Comparison of ENCODE assay signal across 16 cellular contexts in the genomic region with DNA sequence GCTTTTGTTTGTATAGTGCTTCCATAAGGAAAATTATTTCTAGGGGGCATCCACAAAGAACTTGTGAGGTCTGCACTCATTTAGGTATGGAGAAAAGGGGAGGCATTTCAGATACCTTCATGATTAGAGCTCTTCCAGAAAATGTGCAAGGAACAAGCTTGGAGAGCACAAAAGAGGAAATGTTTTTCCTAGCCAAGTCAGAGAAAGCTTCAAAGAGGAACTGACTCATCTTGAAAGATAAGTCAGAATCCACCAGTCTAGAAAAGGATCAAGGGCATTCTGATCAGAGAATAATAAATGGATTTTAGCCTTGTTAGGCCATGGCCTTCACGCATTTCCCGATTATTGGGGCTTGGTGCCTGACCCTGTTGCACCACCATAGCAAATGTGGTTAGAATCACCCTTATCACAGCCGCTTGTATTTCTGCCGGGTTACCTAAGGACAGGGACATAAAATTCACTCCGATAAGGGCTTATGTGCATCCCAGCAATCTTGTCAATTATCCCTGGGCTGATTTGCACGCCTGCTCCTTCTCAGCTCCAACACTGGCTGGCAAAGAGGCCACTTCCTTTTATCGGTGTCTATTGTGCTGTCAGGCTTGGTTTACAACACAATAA.
DNase-seq lines count a peak whose midpoint lies in the region; ATAC-seq and TF ChIP-seq lines count a peak whose summit lies in the region.
"Had no signal": no experiment of that assay in that cellular context is flagged by ENCODE, and none has a peak within 500 bp of the region (broad histone marks: within the 10 kb centered on the region; RNA-seq: fewer than 3 reads in every experiment).

No MANE protein-coding gene starts in this region.

- no peaks in the 10 kb centered on the region for H3K4me1 ChIP-seq in vagina
- H3K4me1 ChIP-seq: A549, upper lobe of left lung had no signal

- TF ChIP-seq CTCF in vagina (IDR thresholded peaks at IDR 0.05): no peak

- DNase-seq in NCI-H345 (lab: John Stamatoyannopoulos, UW) (peak; percentile 34), NCI-H345 treated with DMSO at 0.1 percent for 48 hours (lab: John Stamatoyannopoulos, UW; ENCODE audit: unreplicated experiment) (no peak), NCI-H748 (lab: John Stamatoyannopoulos, UW; ENCODE audit: unreplicated experiment) (peak; percentile 92), dermis blood vessel endothelial cell (peak; percentile 18), pons (ENCODE audit: low spot score) (peak; percentile 65), vagina (ENCODE audit: extremely low spot score in 2 of 2) (no peak)
- DNase-seq: activated naive CD4-positive, alpha-beta T cell; islet precursor cell; KBM-7; NCI-H524 treated with DMSO at 0.1 percent for 48 hours; stimulated activated CD4-positive, alpha-beta T cell treated with anti-CD3 and anti-CD28 coated beads, Interleukin-12 subunit alpha, Interleukin-12 subunit beta, amount 100 ng/mL, for 4 hours; T-cell; upper lobe of left lung had no signal

- H3K27ac ChIP-seq in vagina: no peak overlapping the region
- H3K27ac ChIP-seq: A549, upper lobe of left lung had no signal

- no peaks in the 10 kb centered on the region for H3K9me3 ChIP-seq in vagina
- H3K9me3 ChIP-seq: A549, upper lobe of left lung had no signal

- TF ChIP-seq POLR2A in vagina (IDR thresholded peaks at IDR 0.05): no peak

- ATAC-seq in HG02642 (IDR thresholded peaks at IDR 0.05; ENCODE audit: poor library complexity, unreplicated experiment): no peak
- no peak for ATAC-seq in GM18868 (IDR thresholded peaks at IDR 0.05; ENCODE audit: unreplicated experiment)
- ATAC-seq: A549, T-cell had no signal

- no peaks in the 10 kb centered on the region for H3K27me3 ChIP-seq in vagina
- H3K27me3 ChIP-seq: upper lobe of left lung had no signal

- no peaks in the 10 kb centered on the region for H3K36me3 ChIP-seq in vagina
- H3K36me3 ChIP-seq: upper lobe of left lung had no signal

- intact Hi-C loops in vagina (cut with DNase I): no loop called here

- H3K4me3 ChIP-seq in vagina: no peak overlapping the region
- H3K4me3 ChIP-seq: A549, upper lobe of left lung had no signal

Comparison
In these comparisons a context has a peak if more than half of its experiments do, and no peak if none do; other contexts are left out.
1. DNase-seq: peak in NCI-H345 (single experiment), NCI-H748 (single experiment), dermis blood vessel endothelial cell (single experiment) and pons (single experiment); none in NCI-H345 treated with DMSO at 0.1 percent for 48 hours (single experiment) and vagina (0 of 2).